22 cellular contexts compared by ENCODE assay signal in the genomic region with DNA sequence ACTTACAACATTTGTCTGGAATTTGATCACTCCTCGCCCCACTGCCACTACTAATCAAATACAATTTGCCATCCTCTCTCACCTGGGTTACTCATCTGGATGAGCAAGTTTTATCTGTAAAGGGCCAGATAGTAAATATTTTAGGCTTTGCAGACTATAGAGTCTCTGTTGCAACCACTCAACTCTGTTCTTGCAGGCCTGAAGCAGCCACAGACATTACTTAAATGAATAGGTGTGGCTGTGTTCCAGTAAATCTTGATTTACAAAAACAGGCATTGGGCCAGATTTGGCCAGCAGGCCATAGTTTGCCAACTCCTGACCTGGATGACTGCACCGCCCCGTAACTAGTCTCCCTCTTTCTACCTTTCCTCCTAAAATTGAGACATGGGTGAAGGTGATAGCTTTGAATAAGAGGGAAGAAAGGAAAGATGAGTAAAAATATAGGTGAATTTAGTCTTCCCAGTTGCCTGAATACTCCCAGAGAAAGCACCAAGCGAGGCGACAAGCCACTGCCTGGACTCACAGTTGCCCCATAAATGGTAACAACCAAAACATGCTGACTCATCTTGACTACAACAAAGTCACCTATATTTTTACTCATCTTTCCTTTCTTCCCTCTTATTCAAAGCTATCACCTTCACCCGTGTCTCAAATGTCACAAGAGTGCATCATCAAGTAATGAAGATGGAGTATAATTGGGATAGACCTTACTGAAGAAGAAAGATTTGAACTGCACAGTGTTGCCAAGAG. TPM values are rescaled to one million over a fixed set of nuclear protein-coding genes. Genes with fewer than 3 reads are reported as not detected.
DNase-seq lines count a peak whose midpoint lies in the region; ATAC-seq, FAIRE-seq and TF ChIP-seq lines count a peak whose summit lies in the region.
"Had no signal": no experiment of that assay in that cellular context is flagged by ENCODE, and none has a peak within 500 bp of the region (broad histone marks: within the 10 kb centered on the region; RNA-seq: fewer than 3 reads in every experiment).

No MANE protein-coding gene starts in this region.

- H3K9me3 ChIP-seq in A549 = no peaks in the 10 kb centered on the region
- H3K9me3 ChIP-seq in GM12878 (replicated peaks; ENCODE audit: control insufficient read depth, insufficient read depth, low read length) = no peaks in the 10 kb centered on the region
- H3K9me3 ChIP-seq in HepG2 (ENCODE audit: low read length) = no peaks in the 10 kb centered on the region
- H3K9me3 ChIP-seq: right atrium auricular region, vagina had no signal

- intact Hi-C loops in GM12878 (cut with micrococcal nuclease; ENCODE audit: unreplicated experiment) = no loop called here
- intact Hi-C loops in HepG2 (cut with micrococcal nuclease; ENCODE audit: unreplicated experiment) = no loop called here
- intact Hi-C loops in activated CD4-positive, alpha-beta memory T cell treated with anti-CD3 and anti-CD28 coated beads for 36 hours (cut with micrococcal nuclease) = no loop called here

- RAD21 ChIA-PET in GM12878 (lab: Charles Lee; ENCODE audit: unreplicated experiment) = no interaction called here

- H3K79me2 ChIP-seq in GM12878 (ENCODE audit: control insufficient read depth, insufficient read depth, low read length) (no peaks in the 10 kb centered on the region), HepG2 (ENCODE audit: insufficient read depth, low read length) (no peaks in the 10 kb centered on the region)

- CTCF ChIA-PET in A549 (lab: Yijun Ruan, JAX) (interaction anchor here (1.0 kb wide), 1 partner anchor 32 kb away, joined by 3 read pairs; no protein-coding TSS in a partner anchor), GM12878 (lab: Yijun Ruan, JAX) (interaction anchor here (1.4 kb wide), 1 partner anchor 27 kb away, joined by 3 read pairs; no protein-coding TSS in a partner anchor), HepG2 (lab: Yijun Ruan, JAX; ENCODE audit: low intra/inter-chr PET ratio, low total read pairs) (no interaction called here), T-cell (lab: Charles Lee) (no interaction called here)
- CTCF ChIA-PET in activated CD4-positive, alpha-beta memory T cell treated with anti-CD3 and anti-CD28 coated beads for 36 hours (lab: Charles Lee) = no interaction called here

- TF ChIP-seq CTCF in A549 (IDR thresholded peaks at IDR 0.05) = no peak
- TF ChIP-seq CTCF in GM12878 (IDR thresholded peaks at IDR 0.05 in 2 of 3, conservative IDR thresholded peaks at IDR 0.05 in 1 of 3; ENCODE audit: control insufficient read depth in 2 of 3, extremely low read depth in 1 of 3, insufficient read depth in 1 of 3, low read depth in 3 of 3, low read length in 3 of 3) = no peak
- no peak for TF ChIP-seq CTCF in HepG2 (CRISPR knock-in tag; IDR thresholded peaks at IDR 0.05)

- H3K4me2 ChIP-seq in A549 (no peak overlapping the region), GM12878 (ENCODE audit: control insufficient read depth, insufficient read depth) (no peak overlapping the region), HepG2 (ENCODE audit: low read depth, low read length) (no peak overlapping the region)

- peaks cover 0 to 14% of the 10 kb centered on the region in 2 donors for H3K27me3 Mint-ChIP-seq in T-cell
- H3K27me3 Mint-ChIP-seq in activated CD4-positive, alpha-beta memory T cell treated with anti-CD3 and anti-CD28 coated beads for 36 hours = peaks cover 6% of the 10 kb centered on the region

- H3K9ac ChIP-seq in GM12878 (ENCODE audit: control insufficient read depth, insufficient read depth, low read length) (no peak overlapping the region), HepG2 (ENCODE audit: insufficient read depth, low read depth, low read length) (no peak overlapping the region)

- TF ChIP-seq POLR2A in A549 (IDR thresholded peaks at IDR 0.05; ENCODE audit: low read length) (no peak), GM12878 (IDR thresholded peaks at IDR 0.05; ENCODE audit: low read depth, low read length) (no peak), HepG2 (IDR thresholded peaks at IDR 0.05; ENCODE audit: insufficient read depth in 1 of 2, low read depth in 2 of 2, low read length in 2 of 2) (no peak)

- ATAC-seq in A549 = no peak
- no peak for ATAC-seq in GM12878
- no peak for ATAC-seq in HepG2
- no peak for ATAC-seq in T-cell (replicated peaks in 1 of 4)
- ATAC-seq in HG03097 (IDR thresholded peaks at IDR 0.05; ENCODE audit: low FRiP score, unreplicated experiment) = no peak
- ATAC-seq: activated CD8-positive, alpha-beta T cell treated with anti-CD3 and anti-CD28 coated beads, Interleukin-2, amount 10 ng/mL, durations not matched to agents 7 days and 5 days; Right ventricle myocardium inferior; stimulated activated naive CD8-positive, alpha-beta T cell treated with anti-CD3 and anti-CD28 coated beads, Interleukin-15, amount 100 ng/mL, for 72 hours had no signal

- SMC1A ChIA-PET in GM12878 (lab: Charles Lee; ENCODE audit: uncharacterized antibody, unreplicated experiment) = interaction anchor here (0.7 to 1.8 kb wide), 4 partner anchors 8 to 198 kb away, joined by 3 to 5 read pairs (median 3); no protein-coding TSS in a partner anchor

- no peak overlapping the region for H3K4me3 ChIP-seq in A549
- H3K4me3 ChIP-seq in GM12878 = no peak overlapping the region
- no peak overlapping the region for H3K4me3 ChIP-seq in HepG2 (replicated peaks in 1 of 3; ENCODE audit: insufficient read depth in 1 of 3, low read depth in 2 of 3, low read length in 3 of 3)
- H3K4me3 ChIP-seq: right atrium auricular region, vagina had no signal

- DNase-seq in A549 (ENCODE audit: low read depth in 1 of 2, low spot score in 1 of 2) (no peak), HTR-8/SVneo (ENCODE audit: insufficient read length, low spot score) (no peak), GM12878 (ENCODE audit: low read depth, low spot score) (no peak), HepG2 (ENCODE audit: low spot score) (no peak), T-cell (no peak)
- no peak for DNase-seq in activated CD4-positive, alpha-beta memory T cell treated with anti-CD3 and anti-CD28 coated beads for 36 hours
- no peak for DNase-seq in stimulated activated naive CD4-positive, alpha-beta T cell (lab: John Stamatoyannopoulos, UW)
- DNase-seq: activated CD8-positive, alpha-beta T cell treated with anti-CD3 and anti-CD28 coated beads, Interleukin-2, amount 10 ng/mL, durations not matched to agents 7 days and 5 days; activated naive CD8-positive, alpha-beta T cell treated with anti-CD3 and anti-CD28 coated beads for 36 hours; activated T-cell treated with anti-CD3 and anti-CD28 coated beads, Interleukin-2, amount 50 U/mL, for 48 hours; caudate nucleus; CD4-positive, alpha-beta T cell; NCI-H187 treated with DMSO at 0.1 percent for 48 hours; NCI-H526 treated with DMSO at 0.1 percent for 48 hours; stimulated activated naive CD8-positive, alpha-beta T cell treated with anti-CD3 and anti-CD28 coated beads, Interleukin-15, amount 100 ng/mL, for 72 hours had no signal

- H3K27ac Mint-ChIP-seq in T-cell = no peak overlapping the region
- no peak overlapping the region for H3K27ac Mint-ChIP-seq in activated CD4-positive, alpha-beta memory T cell treated with anti-CD3 and anti-CD28 coated beads for 36 hours
- H3K27ac Mint-ChIP-seq: activated CD8-positive, alpha-beta T cell treated with anti-CD3 and anti-CD28 coated beads, Interleukin-2, amount 10 ng/mL, durations not matched to agents 7 days and 5 days; activated naive CD8-positive, alpha-beta T cell treated with anti-CD3 and anti-CD28 coated beads for 36 hours; CD4-positive, alpha-beta T cell; mesothelial cell of epicardium; stimulated activated naive CD8-positive, alpha-beta T cell treated with anti-CD3 and anti-CD28 coated beads, Interleukin-15, amount 100 ng/mL, for 72 hours had no signal

- H3K4me1 Mint-ChIP-seq in T-cell = no peaks in the 10 kb centered on the region
- no peaks in the 10 kb centered on the region for H3K4me1 Mint-ChIP-seq in activated CD4-positive, alpha-beta memory T cell treated with anti-CD3 and anti-CD28 coated beads for 36 hours (ENCODE audit: low read depth)
- H3K4me1 Mint-ChIP-seq: activated naive CD8-positive, alpha-beta T cell treated with anti-CD3 and anti-CD28 coated beads for 36 hours; mesothelial cell of epicardium; stimulated activated naive CD8-positive, alpha-beta T cell treated with anti-CD3 and anti-CD28 coated beads, Interleukin-15, amount 100 ng/mL, for 72 hours had no signal

- BruUV-seq in GM12878 (replicated peaks; lab: Mats Ljungman, UMichigan) (no TSS peak), HepG2 (replicated peaks; lab: Mats Ljungman, UMichigan) (no TSS peak)

- H3K4me1 ChIP-seq in A549 = no peaks in the 10 kb centered on the region
- no peaks in the 10 kb centered on the region for H3K4me1 ChIP-seq in GM12878 (ENCODE audit: control insufficient read depth, insufficient read depth, low read length)
- peaks cover 14% of the 10 kb centered on the region for H3K4me1 ChIP-seq in HepG2 (ENCODE audit: insufficient read depth, low read length)
- H3K4me1 ChIP-seq: right atrium auricular region, vagina had no signal

- peak; percentile 76 for FAIRE-seq in A549 (lab: Jason Lieb, UNC)
- FAIRE-seq in HTR-8/SVneo (lab: Jason Lieb, UNC) = peak; percentile 58
- FAIRE-seq in GM12878 (lab: Jason Lieb, UNC) = peak; percentile 13
- FAIRE-seq in HepG2 (lab: Jason Lieb, UNC) = no peak

- H3K27ac ChIP-seq in A549 = peak overlapping the region in 1 of 2 experiments; percentile 69; a peak in 3 of 6 replicates
- H3K27ac ChIP-seq in GM12878 (ENCODE audit: control insufficient read depth, insufficient read depth) = peak overlapping the region; percentile 24; the same call in 1 of the 2 replicates
- H3K27ac ChIP-seq in HepG2 (ENCODE audit: extremely low read length, insufficient read depth, low read length) = no peak overlapping the region
- H3K27ac ChIP-seq: right atrium auricular region, vagina, VCaP had no signal

- in situ Hi-C loops in GM12878 (cut with MboI) = no loop called here
- in situ Hi-C loops in HepG2 (cut with HindIII; ENCODE audit: extremely low pct_ligation_motif_present, low pct_unique_long_range_greater_than_20kb) = no loop called here

- no peaks in the 10 kb centered on the region for H3K9me3 Mint-ChIP-seq in T-cell
- H3K9me3 Mint-ChIP-seq in activated CD4-positive, alpha-beta memory T cell treated with anti-CD3 and anti-CD28 coated beads for 36 hours = no peaks in the 10 kb centered on the region
- H3K9me3 Mint-ChIP-seq: activated naive CD8-positive, alpha-beta T cell treated with anti-CD3 and anti-CD28 coated beads for 36 hours; CD4-positive, alpha-beta T cell; mesothelial cell of epicardium; neural crest cell; stimulated activated naive CD8-positive, alpha-beta T cell treated with anti-CD3 and anti-CD28 coated beads, Interleukin-15, amount 100 ng/mL, for 72 hours had no signal

- no peak for TF ChIP-seq RAD21 in A549 (conservative IDR thresholded peaks at IDR 0.05 in 1 of 2, IDR thresholded peaks at IDR 0.05 in 1 of 2)
- TF ChIP-seq RAD21 in GM12878 (IDR thresholded peaks at IDR 0.05; ENCODE audit: insufficient read depth, low read depth, low read length) = no peak
- no peak for TF ChIP-seq RAD21 in HepG2 (CRISPR knock-in tag; IDR thresholded peaks at IDR 0.05)

- H4K20me1 ChIP-seq in GM12878 (ENCODE audit: control insufficient read depth, insufficient read depth) (no peaks in the 10 kb centered on the region), HepG2 (ENCODE audit: insufficient read depth, low read length) (no peaks in the 10 kb centered on the region)

- TF ChIP-seq EP300 in A549 (IDR thresholded peaks at IDR 0.05) (no peak), GM12878 (IDR thresholded peaks at IDR 0.05; ENCODE audit: borderline replicate concordance in 1 of 2, control insufficient read depth in 1 of 2, low read depth in 2 of 2, low read length in 2 of 2) (no peak), HepG2 (IDR thresholded peaks at IDR 0.05; ENCODE audit: low read depth in 2 of 2, low read length in 2 of 2) (no peak), HepG2 (CRISPR knock-in tag; IDR thresholded peaks at IDR 0.05; ENCODE audit: borderline replicate concordance) (no peak)

- WGBS in A549 (ENCODE audit: missing lambda C conversion rate) = 81% methylated on average over 6 of the region's 6 CpGs
- 85% methylated on average over 6 of the region's 6 CpGs for WGBS in GM12878 (ENCODE audit: insufficient coverage, insufficient replicate concordance, low lambda C conversion rate, missing lambda C conversion rate)
- 66% methylated on average over 6 of the region's 6 CpGs for WGBS in HepG2 (ENCODE audit: low lambda C conversion rate)

- H2AFZ ChIP-seq in GM12878 (ENCODE audit: control insufficient read depth, low read depth, low read length) (peak overlapping the region; percentile 21; the same call in 1 of the 2 replicates), HepG2 (ENCODE audit: low read length) (no peak overlapping the region)

- H3K27me3 ChIP-seq in GM12878 (replicated peaks in 1 of 2; ENCODE audit: control insufficient read depth in 2 of 2, insufficient read depth in 2 of 2, low read length in 1 of 2) (no peaks in the 10 kb centered on the region), HepG2 (ENCODE audit: control insufficient read depth in 1 of 2, insufficient read depth in 2 of 2, low read length in 2 of 2) (no peaks in the 10 kb centered on the region; a peak in 1 of 5 replicates)
- H3K27me3 ChIP-seq: right atrium auricular region, vagina had no signal

- no peaks in the 10 kb centered on the region for H3K36me3 Mint-ChIP-seq in T-cell
- H3K36me3 Mint-ChIP-seq in activated CD4-positive, alpha-beta memory T cell treated with anti-CD3 and anti-CD28 coated beads for 36 hours = no peaks in the 10 kb centered on the region
- H3K36me3 Mint-ChIP-seq: activated naive CD8-positive, alpha-beta T cell treated with anti-CD3 and anti-CD28 coated beads for 36 hours; mesothelial cell of epicardium had no signal

- H3K4me3 Mint-ChIP-seq in T-cell = no peak overlapping the region
- H3K4me3 Mint-ChIP-seq in activated CD4-positive, alpha-beta memory T cell treated with anti-CD3 and anti-CD28 coated beads for 36 hours = no peak overlapping the region
- H3K4me3 Mint-ChIP-seq: activated CD8-positive, alpha-beta T cell treated with anti-CD3 and anti-CD28 coated beads, Interleukin-2, amount 10 ng/mL, durations not matched to agents 7 days and 5 days; activated naive CD8-positive, alpha-beta T cell treated with anti-CD3 and anti-CD28 coated beads for 36 hours; CD4-positive, alpha-beta T cell; mesothelial cell of epicardium; neural crest cell; stimulated activated naive CD8-positive, alpha-beta T cell treated with anti-CD3 and anti-CD28 coated beads, Interleukin-15, amount 100 ng/mL, for 72 hours had no signal

- H3K36me3 ChIP-seq in GM12878 (ENCODE audit: control insufficient read depth in 2 of 2, insufficient read depth in 2 of 2, low read length in 1 of 2) (no peaks in the 10 kb centered on the region), HepG2 (replicated peaks in 1 of 2; ENCODE audit: control insufficient read depth in 1 of 2, insufficient read depth in 2 of 2, low read length in 2 of 2) (no peaks in the 10 kb centered on the region)
- H3K36me3 ChIP-seq: right atrium auricular region, vagina had no signal

- POLR2A ChIA-PET in A549 (lab: Yijun Ruan, JAX) = no interaction called here
- POLR2A ChIA-PET in GM12878 (lab: Charles Lee) = no interaction called here
- POLR2A ChIA-PET in HepG2 (lab: Yijun Ruan, JAX) = no interaction called here
- POLR2A ChIA-PET in T-cell (lab: Charles Lee) = no interaction called here
- POLR2A ChIA-PET in activated CD4-positive, alpha-beta memory T cell treated with anti-CD3 and anti-CD28 coated beads for 36 hours (lab: Charles Lee) = no interaction called here

RNA-seq across cellular contexts. Expression of a gene that starts 32.5 kb away (rescaled TPM):
- polyA plus RNA-seq in A549 (2011; rRNA removed) (42.2 and 47.4 TPM in 2 replicates), A549 (2017; fragmentation: RNase III; extraction: RNeasy Plus Mini Kit Qiagen cat#74134 plus additional on column Dnase treatment) (21.3 to 23.8 TPM (median 22.5 TPM) in 3 replicates), GM12878 (2011; rRNA removed) (22.3 and 30.8 TPM in 2 replicates), GM12878 (2014; fragmentation: Illumina TruSeq; extraction: Trizol) (12.9 and 17.6 TPM in 2 replicates), GM12878 (2014; fragmentation: Nextera tagmentation; extraction: Ambion mirVana) (10 to 100 TPM in 1 of 2 experiments, 1 to 10 TPM in 1; 9.1 to 21.2 TPM), GM12878 (2014; rRNA removed) (6.4 and 6.5 TPM in 2 replicates), GM12878 (2016; fragmentation: Nextera tagmentation; extraction: Ambion mirVana) (10 to 100 TPM; 21.8 to 27.9 TPM), HepG2 (2011; rRNA removed) (18.2 and 18.3 TPM in 2 replicates)
- 5.6 and 7.8 TPM in 2 replicates for polyA plus RNA-seq in A549 (2012; cell fraction: cytosol; rRNA removed)
- 3.3 and 4.0 TPM in 2 replicates for polyA plus RNA-seq in A549 (2012; cell fraction: nucleus; rRNA removed)
- polyA minus RNA-seq in A549 (2011; rRNA and poly(A)+ RNA removed) = 36.9 and 47.9 TPM in 2 replicates
- total RNA-seq in GM12878 (2013; cell fraction: nucleolus; rRNA removed) = 44.5 and 47.9 TPM in 2 replicates
- total RNA-seq in GM12878 (2014; rRNA removed) (16.5 and 18.1 TPM in 2 replicates), GM12878 (2014; rRNA removed; fragmentation: Illumina TruSeq; extraction: Trizol) (18.8 and 19.6 TPM in 2 replicates), GM12878 (2021) (20.9 and 22.0 TPM in 2 replicates), HepG2 (2016; rRNA removed; fragmentation: Illumina TruSeq; extraction: Trizol) (27.0 and 33.7 TPM in 2 replicates), T-cell (10 to 100 TPM; 20.6 to 28.3 (median 22.2) TPM)
- 3.3 TPM for polyA plus RNA-seq in GM12878 (2011; ENCODE audit: low read depth)
- polyA plus RNA-seq in GM12878 (2011; cell fraction: cytosol; rRNA removed) = 9.9 and 11.8 TPM in 2 replicates
- polyA plus RNA-seq in GM12878 (2011; cell fraction: nucleus; rRNA removed) = 6.0 and 8.3 TPM in 2 replicates
- 6.2 and 8.4 TPM in 2 replicates for polyA plus RNA-seq in GM12878 (2012)
- polyA minus RNA-seq in GM12878 (2011; rRNA and poly(A)+ RNA removed) = 33.5 and 48.1 TPM in 2 replicates
- 13.1 and 16.0 TPM in 2 replicates for polyA minus RNA-seq in GM12878 (2011; cell fraction: cytosol; rRNA and poly(A)+ RNA removed)
- 19.2 and 29.9 TPM in 2 replicates for polyA minus RNA-seq in GM12878 (2011; cell fraction: nucleus; rRNA and poly(A)+ RNA removed)
- 20.4 and 22.0 TPM in 2 replicates for total RNA-seq in HepG2 (2016; cell fraction: cytosol; rRNA removed; fragmentation: Illumina TruSeq; extraction: Trizol; ENCODE audit: low read depth)
- total RNA-seq in HepG2 (2016; cell fraction: insoluble cytoplasmic fraction; rRNA removed; fragmentation: Illumina TruSeq; extraction: Trizol) = 29.5 and 36.1 TPM in 2 replicates
- 15.7 and 16.3 TPM in 2 replicates for total RNA-seq in HepG2 (2016; cell fraction: membrane; rRNA removed; fragmentation: Illumina TruSeq; extraction: Trizol)
- 30.9 and 31.8 TPM in 2 replicates for total RNA-seq in HepG2 (2016; cell fraction: nucleus; rRNA removed; fragmentation: Illumina TruSeq; extraction: Trizol)
- 9.9 and 16.7 TPM in 2 replicates for polyA plus RNA-seq in HepG2 (2011; cell fraction: cytosol; rRNA removed)
- polyA plus RNA-seq in HepG2 (2011; cell fraction: nucleus; rRNA removed) = 3.8 and 4.1 TPM in 2 replicates
- 26.4 and 27.2 TPM in 2 replicates for polyA plus RNA-seq in HepG2 (2012)
- 1.2 and 1.4 TPM in 2 replicates for polyA plus RNA-seq in HepG2 (2016; cell fraction: cytosol; fragmentation: Illumina TruSeq; extraction: Trizol; ENCODE audit: low read depth)
- 13.5 and 14.1 TPM in 2 replicates for polyA plus RNA-seq in HepG2 (2016; cell fraction: insoluble cytoplasmic fraction; fragmentation: Illumina TruSeq; extraction: Trizol; ENCODE audit: low read depth)
- 4.2 TPM in 2 replicates for polyA plus RNA-seq in HepG2 (2016; cell fraction: membrane; fragmentation: Illumina TruSeq; extraction: Trizol; ENCODE audit: low read depth)
- 17.8 and 23.2 TPM in 2 replicates for polyA plus RNA-seq in HepG2 (2016; cell fraction: nucleus; fragmentation: Illumina TruSeq; extraction: Trizol; ENCODE audit: insufficient read depth, low read depth)
- 26.1 and 37.5 TPM in 2 replicates for polyA minus RNA-seq in HepG2 (2011; rRNA and poly(A)+ RNA removed; ENCODE audit: low replicate concordance)
- 32.9 and 41.5 TPM in 2 replicates for polyA minus RNA-seq in HepG2 (2011; cell fraction: cytosol; rRNA and poly(A)+ RNA removed)
- polyA minus RNA-seq in HepG2 (2011; cell fraction: nucleus; rRNA and poly(A)+ RNA removed) = 33.3 and 41.2 TPM in 2 replicates
- total RNA-seq in activated CD4-positive, alpha-beta memory T cell treated with anti-CD3 and anti-CD28 coated beads for 36 hours = 10 to 100 TPM; 13.6 to 18.3 TPM

RNA-seq across cellular contexts. Expression of a gene that starts 33.4 kb away (rescaled TPM):
- polyA plus RNA-seq in A549 (2011; rRNA removed) (70.5 and 86.1 TPM in 2 replicates), A549 (2017; fragmentation: RNase III; extraction: RNeasy Plus Mini Kit Qiagen cat#74134 plus additional on column Dnase treatment) (45.7 to 52.4 TPM (median 51.3 TPM) in 3 replicates), GM12878 (2011; rRNA removed) (58.3 and 74.3 TPM in 2 replicates), GM12878 (2014; fragmentation: Illumina TruSeq; extraction: Trizol) (66.4 and 70.3 TPM in 2 replicates), GM12878 (2014; fragmentation: Nextera tagmentation; extraction: Ambion mirVana) (10 to 100 TPM; 32.8 to 36.2 TPM), GM12878 (2014; rRNA removed) (26.2 and 30.9 TPM in 2 replicates), GM12878 (2016; fragmentation: Nextera tagmentation; extraction: Ambion mirVana) (10 to 100 TPM; 41.8 to 45.4 TPM), HepG2 (2011; rRNA removed) (29.4 and 37.7 TPM in 2 replicates)
- polyA plus RNA-seq in A549 (2012; cell fraction: cytosol; rRNA removed) = 14.5 and 15.3 TPM in 2 replicates
- 14.6 and 24.0 TPM in 2 replicates for polyA plus RNA-seq in A549 (2012; cell fraction: nucleus; rRNA removed)
- polyA minus RNA-seq in A549 (2011; rRNA and poly(A)+ RNA removed) = 41.8 and 43.0 TPM in 2 replicates
- 138 and 154 TPM in 2 replicates for total RNA-seq in GM12878 (2013; cell fraction: nucleolus; rRNA removed)
- total RNA-seq in GM12878 (2014; rRNA removed) (59.5 and 71.3 TPM in 2 replicates), GM12878 (2014; rRNA removed; fragmentation: Illumina TruSeq; extraction: Trizol) (70.8 and 75.6 TPM in 2 replicates), GM12878 (2021) (46.6 and 50.1 TPM in 2 replicates), HepG2 (2016; rRNA removed; fragmentation: Illumina TruSeq; extraction: Trizol) (51.2 and 83.8 TPM in 2 replicates), T-cell (10 to 100 TPM; 26.2 to 40.8 (median 31.4) TPM)
- 34.1 TPM for polyA plus RNA-seq in GM12878 (2011; ENCODE audit: low read depth)
- polyA plus RNA-seq in GM12878 (2011; cell fraction: cytosol; rRNA removed) = 28.3 and 37.4 TPM in 2 replicates
- polyA plus RNA-seq in GM12878 (2011; cell fraction: nucleus; rRNA removed) = 25.4 and 27.2 TPM in 2 replicates
- 33.0 and 44.8 TPM in 2 replicates for polyA plus RNA-seq in GM12878 (2012)
- 60.5 and 63.3 TPM in 2 replicates for polyA minus RNA-seq in GM12878 (2011; rRNA and poly(A)+ RNA removed)
- 15.0 and 21.5 TPM in 2 replicates for polyA minus RNA-seq in GM12878 (2011; cell fraction: cytosol; rRNA and poly(A)+ RNA removed)
- 44.2 and 73.4 TPM in 2 replicates for polyA minus RNA-seq in GM12878 (2011; cell fraction: nucleus; rRNA and poly(A)+ RNA removed)
- 19.0 and 26.0 TPM in 2 replicates for total RNA-seq in HepG2 (2016; cell fraction: cytosol; rRNA removed; fragmentation: Illumina TruSeq; extraction: Trizol; ENCODE audit: low read depth)
- total RNA-seq in HepG2 (2016; cell fraction: insoluble cytoplasmic fraction; rRNA removed; fragmentation: Illumina TruSeq; extraction: Trizol) = 45.8 and 80.1 TPM in 2 replicates
- 22.8 and 27.8 TPM in 2 replicates for total RNA-seq in HepG2 (2016; cell fraction: membrane; rRNA removed; fragmentation: Illumina TruSeq; extraction: Trizol)
- 56.8 and 65.2 TPM in 2 replicates for total RNA-seq in HepG2 (2016; cell fraction: nucleus; rRNA removed; fragmentation: Illumina TruSeq; extraction: Trizol)
- 21.3 and 33.2 TPM in 2 replicates for polyA plus RNA-seq in HepG2 (2011; cell fraction: cytosol; rRNA removed)
- polyA plus RNA-seq in HepG2 (2011; cell fraction: nucleus; rRNA removed) = 11.4 and 15.6 TPM in 2 replicates
- polyA plus RNA-seq in HepG2 (2012) = 24.5 and 32.4 TPM in 2 replicates
- 4.0 and 5.3 TPM in 2 replicates for polyA plus RNA-seq in HepG2 (2016; cell fraction: cytosol; fragmentation: Illumina TruSeq; extraction: Trizol; ENCODE audit: low read depth)
- 69.2 and 81.5 TPM in 2 replicates for polyA plus RNA-seq in HepG2 (2016; cell fraction: insoluble cytoplasmic fraction; fragmentation: Illumina TruSeq; extraction: Trizol; ENCODE audit: low read depth)
- polyA plus RNA-seq in HepG2 (2016; cell fraction: membrane; fragmentation: Illumina TruSeq; extraction: Trizol; ENCODE audit: low read depth) = 12.3 and 17.1 TPM in 2 replicates
- polyA plus RNA-seq in HepG2 (2016; cell fraction: nucleus; fragmentation: Illumina TruSeq; extraction: Trizol; ENCODE audit: insufficient read depth, low read depth) = 44.4 and 45.6 TPM in 2 replicates
- 29.0 and 31.4 TPM in 2 replicates for polyA minus RNA-seq in HepG2 (2011; rRNA and poly(A)+ RNA removed; ENCODE audit: low replicate concordance)
- 24.6 and 25.0 TPM in 2 replicates for polyA minus RNA-seq in HepG2 (2011; cell fraction: cytosol; rRNA and poly(A)+ RNA removed)
- polyA minus RNA-seq in HepG2 (2011; cell fraction: nucleus; rRNA and poly(A)+ RNA removed) = 109 and 111 TPM in 2 replicates
- total RNA-seq in activated CD4-positive, alpha-beta memory T cell treated with anti-CD3 and anti-CD28 coated beads for 36 hours = 10 to 100 TPM; 36.5 to 40.2 TPM

Comparison
In these comparisons a context has a peak if more than half of its experiments do, and no peak if none do; other contexts are left out.
1. CTCF ChIA-PET loops: an anchor here in A549 (1.0 kb wide) and GM12878 (1.4 kb wide); none called in HepG2, T-cell and activated CD4-positive, alpha-beta memory T cell treated with anti-CD3 and anti-CD28 coated beads for 36 hours.